Comparison of ENCODE assay signal across 23 cellular contexts in the genomic region with DNA sequence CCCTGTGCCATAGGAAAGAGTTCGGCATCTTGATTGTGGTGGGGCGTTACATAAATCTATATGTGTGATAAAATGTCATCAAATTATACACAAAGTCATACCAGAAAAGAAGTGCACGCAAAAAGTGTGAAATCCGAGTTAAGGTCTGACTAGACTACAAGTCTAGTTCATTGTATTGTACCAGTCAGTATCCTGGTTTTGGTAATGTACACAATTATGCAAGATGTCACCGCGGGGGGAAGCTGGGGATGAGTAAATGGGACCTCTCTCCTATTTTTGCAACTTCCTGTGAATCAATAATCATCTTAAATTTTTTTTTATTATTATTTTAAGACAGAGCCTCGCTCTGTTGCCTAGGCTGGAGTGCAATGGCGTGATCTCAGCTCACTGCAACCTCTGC. TPM values are rescaled to one million over a fixed set of nuclear protein-coding genes. Genes with fewer than 3 reads are reported as not detected.
DNase-seq lines count a peak whose midpoint lies in the region; ATAC-seq and TF ChIP-seq lines count a peak whose summit lies in the region.
"Had no signal": no experiment of that assay in that cellular context is flagged by ENCODE, and none has a peak within 500 bp of the region (broad histone marks: within the 10 kb centered on the region; RNA-seq: fewer than 3 reads in every experiment).

No MANE protein-coding gene starts in this region.

- H3K4me3 Mint-ChIP-seq in osteocyte (ENCODE audit: unreplicated experiment): no peak overlapping the region
- H3K4me3 Mint-ChIP-seq: CD8-positive, alpha-beta T cell; IgD-negative memory B cell had no signal

- peak; percentile 4 to 22 for DNase-seq in NOMO-1 (lab: John Stamatoyannopoulos, UW; ENCODE audit: unreplicated experiment in 2 of 2)
- no peak for DNase-seq in NOMO-1 treated with dmso at 0.1 percent for 144 hours (lab: John Stamatoyannopoulos, UW; ENCODE audit: unreplicated experiment)
- peak; percentile 50 for DNase-seq in MV-4-11 (lab: John Stamatoyannopoulos, UW)
- no peak for DNase-seq in colonic mucosa
- peak; percentile 4 for DNase-seq in osteocyte (ENCODE audit: extremely low spot score, unreplicated experiment)
- DNase-seq in left lung: no peak
- DNase-seq in GM13976 (ENCODE audit: low spot score): no peak
- no peak for DNase-seq in left colon
- DNase-seq: 8988T; C1 segment of cervical spinal cord; Calu3; CD8-positive, alpha-beta T cell; DMS153; NCI-H1092 treated with DMSO at 0.1 percent for 48 hours; NCI-H2081; NCI-H2171; NCI-H345; NCI-H524; NCI-H774; SJCRH30 had no signal

- H3K27me3 ChIP-seq in colonic mucosa (no peaks in the 10 kb centered on the region), left lung (peaks cover 0 to 7% of the 10 kb centered on the region in 2 donors)
- H3K27me3 ChIP-seq: SJCRH30 had no signal

- intact Hi-C loops in colonic mucosa (cut with DNase I) (no loop called here), left lung (cut with DNase I) (no loop called here), left colon (cut with DNase I, micrococcal nuclease) (no loop called here)

- H3K27me3 Mint-ChIP-seq in osteocyte (ENCODE audit: unreplicated experiment): peaks cover 5% of the 10 kb centered on the region
- H3K27me3 Mint-ChIP-seq: IgD-negative memory B cell had no signal

- H3K36me3 Mint-ChIP-seq in osteocyte (ENCODE audit: unreplicated experiment): no peaks in the 10 kb centered on the region
- H3K36me3 Mint-ChIP-seq: CD8-positive, alpha-beta T cell had no signal

- H3K4me1 Mint-ChIP-seq in osteocyte (ENCODE audit: unreplicated experiment): no peaks in the 10 kb centered on the region
- H3K4me1 Mint-ChIP-seq: IgD-negative memory B cell had no signal

- H3K36me3 ChIP-seq in colonic mucosa: no peaks in the 10 kb centered on the region
- H3K36me3 ChIP-seq in left lung: no peaks in the 10 kb centered on the region
- H3K36me3 ChIP-seq: SJCRH30 had no signal

- TF ChIP-seq CTCF in colonic mucosa (IDR thresholded peaks at IDR 0.05) (no peak), osteocyte (IDR thresholded peaks at IDR 0.05) (no peak), left lung (IDR thresholded peaks at IDR 0.05) (no peak), GM13976 (IDR thresholded peaks at IDR 0.05; ENCODE audit: borderline replicate concordance, control extremely low read depth, extremely low read depth, insufficient read depth, missing control alignments) (no peak)

- peaks cover 4% of the 10 kb centered on the region for H3K9me3 Mint-ChIP-seq in osteocyte (ENCODE audit: unreplicated experiment)

- in situ Hi-C loops in GM13976 (cut with MboI; ENCODE audit: low sequenced_read_pairs, unreplicated experiment): no loop called here

- H3K4me3 ChIP-seq in colonic mucosa: no peak overlapping the region
- no peak overlapping the region for H3K4me3 ChIP-seq in left lung
- H3K4me3 ChIP-seq: SJCRH30 had no signal

- no peaks in the 10 kb centered on the region for H3K9me3 ChIP-seq in colonic mucosa
- H3K9me3 ChIP-seq in left lung: no peaks in the 10 kb centered on the region
- H3K9me3 ChIP-seq: SJCRH30 had no signal

- peak overlapping the region; percentile 79 for H3K27ac ChIP-seq in colonic mucosa
- no peak overlapping the region for H3K27ac ChIP-seq in left lung
- H3K27ac ChIP-seq: SJCRH30 had no signal

- no peak for ATAC-seq in left lung
- no peak for ATAC-seq in left colon
- ATAC-seq: CD8-positive, alpha-beta T cell; HCT116; Panc1 had no signal

- H3K27ac Mint-ChIP-seq in osteocyte (ENCODE audit: unreplicated experiment): no peak overlapping the region
- H3K27ac Mint-ChIP-seq: CD8-positive, alpha-beta T cell; IgD-negative memory B cell had no signal

- H3K4me1 ChIP-seq in colonic mucosa (peaks cover 5% of the 10 kb centered on the region), left lung (no peaks in the 10 kb centered on the region)

- no peak overlapping the region for H3K9ac ChIP-seq in colonic mucosa (ENCODE audit: low read depth in 2 of 2, low read length in 2 of 2)

RNA-seq across cellular contexts. Expression of a gene that starts 43.2 kb away (rescaled TPM):
- total RNA-seq in colonic mucosa (10 to 100 TPM in 1 of 2 donors, 1 to 10 TPM in 1; 5.6 to 10.4 TPM), osteocyte (0.16 and 0.18 TPM in 2 replicates), left lung (1 to 10 TPM; 1.4 to 2.4 TPM), left colon (1 to 10 TPM; 3.7 to 5.1 TPM)

Comparison
In these comparisons a context has a peak if more than half of its experiments do, and no peak if none do; other contexts are left out.
1. DNase-seq: peak in NOMO-1 (2 of 2), MV-4-11 (single experiment) and osteocyte (single experiment); none in NOMO-1 treated with dmso at 0.1 percent for 144 hours (single experiment), colonic mucosa (single experiment), left lung (0 of 2), GM13976 (single experiment) and left colon (0 of 2).